Comparison of ENCODE assay signal across 8 cellular contexts in the genomic region with DNA sequence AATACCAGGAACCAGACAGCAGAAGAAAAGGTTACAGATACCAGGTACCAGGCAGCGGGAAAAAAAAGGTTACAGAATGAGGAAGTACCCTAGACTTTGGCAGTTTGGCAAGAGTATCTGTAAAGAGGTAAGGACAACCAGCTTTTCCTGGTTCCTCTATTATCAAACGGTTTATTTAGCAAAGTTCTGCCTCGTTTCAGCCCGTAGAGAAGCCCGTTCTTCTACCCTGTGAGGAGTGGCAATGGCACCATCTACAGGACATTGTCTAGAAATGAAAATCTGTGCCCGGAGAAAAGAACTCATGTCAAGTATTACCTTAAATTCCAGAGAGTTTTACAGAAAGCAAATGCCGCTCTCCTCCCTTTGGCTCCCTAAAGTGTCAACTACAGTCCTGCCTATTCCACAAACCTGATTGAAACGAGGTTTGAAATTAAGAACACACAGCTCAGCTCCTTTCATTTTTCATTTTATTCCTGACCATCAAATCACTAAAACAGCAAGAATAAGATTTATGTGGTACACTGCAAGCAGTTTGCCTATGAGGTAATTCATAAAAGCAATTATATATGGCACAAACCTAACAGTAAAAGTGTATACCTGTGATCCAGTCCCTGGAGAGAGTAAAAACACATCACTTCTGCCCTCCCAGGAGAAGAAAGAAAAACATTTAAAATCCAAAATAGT.
A peak's percentile ranks its signal among the peaks of the same experiment; 100 is the strongest.
DNase-seq lines count a peak whose midpoint lies in the region; ATAC-seq and TF ChIP-seq lines count a peak whose summit lies in the region.

No MANE protein-coding gene starts in this region.

- DNase-seq in AG08395 (ENCODE audit: low spot score) (peak; percentile 33), NCI-H82 (lab: John Stamatoyannopoulos, UW) (peak; percentile 67), cerebellar cortex (ENCODE audit: low spot score) (peak; percentile 67), lower lobe of right lung (no peak), UCSD-AML1 (lab: John Stamatoyannopoulos, UW; ENCODE audit: unreplicated experiment) (no peak)

- H3K27ac ChIP-seq in lower lobe of right lung, result no peak overlapping the region

- intact Hi-C loops in lower lobe of right lung (cut with DNase I), result no loop called here

- no peaks in the 10 kb centered on the region for H3K4me1 ChIP-seq in lower lobe of right lung

- peak; percentile 32 for TF ChIP-seq CTCF in lower lobe of right lung (IDR thresholded peaks at IDR 0.05)

- no peaks in the 10 kb centered on the region for H3K36me3 ChIP-seq in lower lobe of right lung

- ATAC-seq in GM18868 (IDR thresholded peaks at IDR 0.05; ENCODE audit: unreplicated experiment) (peak; percentile 77), lower lobe of right lung (peak; percentile 57 to 61), HG03439 (IDR thresholded peaks at IDR 0.05; ENCODE audit: unreplicated experiment) (no peak), GM21367 (IDR thresholded peaks at IDR 0.05; ENCODE audit: unreplicated experiment) (no peak)

- H3K9me3 ChIP-seq in lower lobe of right lung, result no peaks in the 10 kb centered on the region

- no peak overlapping the region for H3K4me3 ChIP-seq in lower lobe of right lung

- no peaks in the 10 kb centered on the region for H3K27me3 ChIP-seq in lower lobe of right lung (ENCODE audit: low read depth)

Comparison
In these comparisons a context has a peak if more than half of its experiments do, and no peak if none do; other contexts are left out.
1. DNase-seq: peak in AG08395 (single experiment), NCI-H82 (single experiment) and cerebellar cortex (single experiment); none in lower lobe of right lung (single experiment) and UCSD-AML1 (single experiment).
2. ATAC-seq: peak in GM18868 (single experiment) and lower lobe of right lung (2 of 2); none in HG03439 (single experiment) and GM21367 (single experiment).